In the genomic region with DNA sequence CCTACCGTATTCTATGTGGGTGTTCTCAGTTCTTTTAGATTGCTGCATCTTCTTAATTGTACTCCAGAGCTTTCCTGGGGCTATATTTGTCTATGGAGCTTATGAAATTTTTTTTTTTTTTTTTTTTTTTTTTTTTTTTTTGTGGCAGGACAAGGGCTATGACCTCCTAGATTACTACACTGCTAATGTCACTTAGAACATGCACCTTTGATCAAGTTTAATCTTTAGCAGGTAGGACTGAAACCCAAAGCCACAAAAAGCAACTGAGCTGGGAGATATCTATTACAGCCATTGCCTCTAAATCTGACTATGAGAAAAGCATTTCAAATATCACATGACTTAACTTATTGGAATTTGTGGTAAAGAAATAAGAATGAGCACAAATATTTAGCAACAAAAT, we compare ENCODE assay signal across 22 cellular contexts.
"Had no signal": no experiment of that assay in that cellular context is flagged by ENCODE, and none has a peak within 500 bp of the region (broad histone marks: within the 10 kb centered on the region; RNA-seq: fewer than 3 reads in every experiment).

No MANE protein-coding gene starts in this region.

- DNase-seq: activated CD4-positive, alpha-beta T cell treated with anti-CD3 and anti-CD28 coated beads for 1 hour; activated CD4-positive, alpha-beta T cell treated with anti-CD3 and anti-CD28 coated beads, Interleukin-2, amount 50 U/mL, for 1 hour; activated gamma-delta T cell treated with Interleukin-2 at 50 U/mL for 16 hours; activated T-cell treated with anti-CD3 and anti-CD28 coated beads, Interleukin-2, amount 50 U/mL, for 1 hour; anterior cingulate cortex; effector memory CD8-positive, alpha-beta T cell; heart left ventricle; mesendoderm; mucosa of descending colon; nephron progenitor cell; right cardiac atrium; small intestine; stimulated activated CD4-positive, alpha-beta T cell treated with anti-CD3 and anti-CD28 coated beads, Interleukin-2, amount 100 ng/mL, for 48 hours; stimulated activated naive CD4-positive, alpha-beta T cell treated with Interleukin-2 at 50 U/mL for 16 hours had no signal

- H3K4me1 ChIP-seq: esophagus muscularis mucosa, heart left ventricle, parathyroid adenoma, vagina had no signal

- H3K27ac ChIP-seq: esophagus muscularis mucosa, heart left ventricle, parathyroid adenoma, thoracic aorta, vagina had no signal

- H3K4me3 ChIP-seq: esophagus muscularis mucosa, heart left ventricle, mucosa of descending colon, thoracic aorta, vagina had no signal

- H3K27me3 ChIP-seq: esophagus muscularis mucosa, heart left ventricle, vagina had no signal

- H3K36me3 ChIP-seq: esophagus muscularis mucosa, heart left ventricle, thoracic aorta, vagina had no signal

- FAIRE-seq: colon, endothelial cell of umbilical vein, islet of Langerhans, small intestine, TTC549 had no signal

- H2AFZ ChIP-seq: parathyroid adenoma had no signal

- H3K79me2 ChIP-seq: parathyroid adenoma had no signal

- H3K9ac ChIP-seq: parathyroid adenoma had no signal

- ATAC-seq: effector memory CD8-positive, alpha-beta T cell; heart left ventricle; mucosa of descending colon; right cardiac atrium had no signal
